Comparison of ENCODE assay signal across 11 cellular contexts in genomic region chr6:42443312-42444075, GRCh38. TPM values are rescaled to one million over a fixed set of nuclear protein-coding genes. Genes with fewer than 3 reads are reported as not detected.
A peak's percentile ranks its signal among the peaks of the same experiment; 100 is the strongest.
DNase-seq lines count a peak whose midpoint lies in the region; ATAC-seq and TF ChIP-seq lines count a peak whose summit lies in the region.
"Had no signal": no experiment of that assay in that cellular context is flagged by ENCODE, and none has a peak within 500 bp of the region (broad histone marks: within the 10 kb centered on the region; RNA-seq: fewer than 3 reads in every experiment).

No MANE protein-coding gene starts in this region.

- 57 to 66% methylated on average over 10 to 11 of the region's 11 CpGs for WGBS in endodermal cell (ENCODE audit: insufficient coverage in 1 of 2, insufficient read length in 1 of 2), 2 experiments

- ATAC-seq in HG02623 (IDR thresholded peaks at IDR 0.05; ENCODE audit: unreplicated experiment) (no peak), GM18858 (IDR thresholded peaks at IDR 0.05; ENCODE audit: unreplicated experiment) (no peak)

- H3K9me3 Mint-ChIP-seq in CD8-positive, alpha-beta memory T cell = no peaks in the 10 kb centered on the region
- H3K9me3 Mint-ChIP-seq in endodermal cell (no peaks in the 10 kb centered on the region), neural progenitor cell (no peaks in the 10 kb centered on the region), glutamatergic neuron (ENCODE audit: unreplicated experiment) (peaks cover 5% of the 10 kb centered on the region)
- H3K9me3 Mint-ChIP-seq: memory B cell had no signal

- H3K4me1 ChIP-seq in CD8-positive, alpha-beta memory T cell (ENCODE audit: insufficient read depth, low read length) = peaks cover 48% of the 10 kb centered on the region
- H3K4me1 ChIP-seq in Karpas-422 (ENCODE audit: low read length) = peaks cover 84% of the 10 kb centered on the region
- H3K4me1 ChIP-seq in endodermal cell (ENCODE audit: control insufficient read depth, insufficient read depth, low read length) = peaks cover 11% of the 10 kb centered on the region
- peaks cover 58% of the 10 kb centered on the region for H3K4me1 ChIP-seq in neural progenitor cell

- peak overlapping the region; percentile 65 to 94 (median 77) for H3K27ac Mint-ChIP-seq in CD8-positive, alpha-beta memory T cell
- H3K27ac Mint-ChIP-seq in endodermal cell = peak overlapping the region; percentile 36
- no peak overlapping the region for H3K27ac Mint-ChIP-seq in neural progenitor cell
- H3K27ac Mint-ChIP-seq in glutamatergic neuron (ENCODE audit: unreplicated experiment) = no peak overlapping the region
- H3K27ac Mint-ChIP-seq: memory B cell had no signal

- POLR2A ChIA-PET in CD8-positive, alpha-beta memory T cell (lab: Charles Lee) = interaction anchor here (1.5 to 1.8 kb wide), 2 partner anchors 9 to 53 kb away, joined by 8 to 10 read pairs; partner anchors contain the start of gene TRERF1

- no peaks in the 10 kb centered on the region for H3K36me3 ChIP-seq in CD8-positive, alpha-beta memory T cell (ENCODE audit: insufficient read depth, low read length)
- peaks cover 31% of the 10 kb centered on the region; the same call in 1 of the 2 replicates for H3K36me3 ChIP-seq in Karpas-422 (ENCODE audit: insufficient read depth, low read length)
- H3K36me3 ChIP-seq in endodermal cell (ENCODE audit: control insufficient read depth, insufficient read depth, low read length) = no peaks in the 10 kb centered on the region
- no peaks in the 10 kb centered on the region for H3K36me3 ChIP-seq in neural progenitor cell
- H3K36me3 ChIP-seq: MG63 had no signal

- peaks cover 0 to 3% of the 10 kb centered on the region in 2 donors for H3K27me3 Mint-ChIP-seq in CD8-positive, alpha-beta memory T cell
- H3K27me3 Mint-ChIP-seq in endodermal cell (ENCODE audit: insufficient read depth) (peaks cover 3% of the 10 kb centered on the region), neural progenitor cell (ENCODE audit: insufficient read depth, low read depth) (peaks cover 5% of the 10 kb centered on the region), glutamatergic neuron (ENCODE audit: unreplicated experiment) (peaks cover 5% of the 10 kb centered on the region)

- H2AFZ ChIP-seq in Karpas-422 (ENCODE audit: low read length) (no peak overlapping the region), neural progenitor cell (replicated peaks) (no peak overlapping the region)

- peak overlapping the region; percentile 79 for H3K9ac ChIP-seq in Karpas-422 (ENCODE audit: low read length)
- no peak overlapping the region for H3K9ac ChIP-seq in endodermal cell (ENCODE audit: extremely low read depth, low read length, poor library complexity, severe bottlenecking)
- no peak overlapping the region for H3K9ac ChIP-seq in neural progenitor cell

- peaks cover 99% of the 10 kb centered on the region for H3K79me2 ChIP-seq in Karpas-422 (ENCODE audit: low read length)
- peaks cover 99% of the 10 kb centered on the region for H3K79me2 ChIP-seq in neural progenitor cell (ENCODE audit: low read depth)

- peaks cover 35% of the 10 kb centered on the region for H3F3A ChIP-seq in neural progenitor cell (ENCODE audit: low read depth)

- H3K36me3 Mint-ChIP-seq in CD8-positive, alpha-beta memory T cell = peaks cover 0 to 30% (median 7%) of the 10 kb centered on the region in 3 donors
- H3K36me3 Mint-ChIP-seq in endodermal cell (ENCODE audit: low read depth) (peaks cover 1% of the 10 kb centered on the region), neural progenitor cell (peaks cover 14% of the 10 kb centered on the region), glutamatergic neuron (ENCODE audit: unreplicated experiment) (no peaks in the 10 kb centered on the region)

- TF ChIP-seq CTCF in endodermal cell (conservative IDR thresholded peaks at IDR 0.05) (no peak), neural progenitor cell (IDR thresholded peaks at IDR 0.05) (no peak), glutamatergic neuron (IDR thresholded peaks at IDR 0.05; ENCODE audit: partially characterized antibody, unreplicated experiment) (no peak)

- H3K9me3 ChIP-seq in CD8-positive, alpha-beta memory T cell (ENCODE audit: low read length) = no peaks in the 10 kb centered on the region
- H3K9me3 ChIP-seq in Karpas-422 (ENCODE audit: low read length) (no peaks in the 10 kb centered on the region), endodermal cell (ENCODE audit: control insufficient read depth, low read length) (no peaks in the 10 kb centered on the region), neural progenitor cell (ENCODE audit: low read depth) (no peaks in the 10 kb centered on the region)
- H3K9me3 ChIP-seq: MG63 had no signal

- no peaks in the 10 kb centered on the region for H3K27me3 ChIP-seq in CD8-positive, alpha-beta memory T cell (ENCODE audit: insufficient read depth, low read length, poor library complexity, severe bottlenecking)
- H3K27me3 ChIP-seq in Karpas-422 (ENCODE audit: low read length) = no peaks in the 10 kb centered on the region
- no peaks in the 10 kb centered on the region for H3K27me3 ChIP-seq in endodermal cell (ENCODE audit: control insufficient read depth, insufficient read depth, low read length, poor library complexity, severe bottlenecking)
- H3K27me3 ChIP-seq in neural progenitor cell = no peaks in the 10 kb centered on the region
- H3K27me3 ChIP-seq: MG63 had no signal

- H4K20me1 ChIP-seq in Karpas-422 (ENCODE audit: insufficient read depth, low read depth, low read length) = peaks cover 20% of the 10 kb centered on the region
- peaks cover 85% of the 10 kb centered on the region for H4K20me1 ChIP-seq in neural progenitor cell (ENCODE audit: low read depth)

- no peaks in the 10 kb centered on the region for H3K9me2 ChIP-seq in Karpas-422 (replicated peaks; ENCODE audit: insufficient read depth, low read length)

- no peak overlapping the region for H3K4me3 ChIP-seq in CD8-positive, alpha-beta memory T cell (ENCODE audit: low read length)
- H3K4me3 ChIP-seq in Karpas-422 (ENCODE audit: low read length) (peak overlapping the region; percentile 64), endodermal cell (ENCODE audit: low read length) (no peak overlapping the region), neural progenitor cell (no peak overlapping the region)
- H3K4me3 ChIP-seq: MG63 had no signal

- no peak for DNase-seq in CD8-positive, alpha-beta memory T cell
- DNase-seq in Karpas-422 (peak; percentile 74), endodermal cell (no peak), neural progenitor cell (ENCODE audit: low spot score) (no peak), glutamatergic neuron (no peak), NCI-H146 (lab: John Stamatoyannopoulos, UW) (no peak)
- DNase-seq: MG63, substantia nigra had no signal

- H3K4me1 Mint-ChIP-seq in CD8-positive, alpha-beta memory T cell = peaks cover 81 to 100% (median 98%) of the 10 kb centered on the region in 3 donors
- H3K4me1 Mint-ChIP-seq in endodermal cell (peaks cover 43% of the 10 kb centered on the region), neural progenitor cell (peaks cover 67% of the 10 kb centered on the region), glutamatergic neuron (ENCODE audit: low read depth, unreplicated experiment) (peaks cover 15% of the 10 kb centered on the region)

- peak overlapping the region; percentile 78 for H3K4me2 ChIP-seq in Karpas-422 (ENCODE audit: low read depth, low read length, poor library complexity, severe bottlenecking)
- peak overlapping the region; percentile 82 for H3K4me2 ChIP-seq in neural progenitor cell

- H3K27ac ChIP-seq in CD8-positive, alpha-beta memory T cell (ENCODE audit: low read depth, low read length) = no peak overlapping the region
- peak overlapping the region; percentile 97 for H3K27ac ChIP-seq in Karpas-422 (ENCODE audit: low read length)
- no peak overlapping the region for H3K27ac ChIP-seq in endodermal cell (ENCODE audit: low read depth, low read length)
- peak overlapping the region; percentile 94 for H3K27ac ChIP-seq in neural progenitor cell

- H3K4me3 Mint-ChIP-seq in CD8-positive, alpha-beta memory T cell = peak overlapping the region; percentile 32 to 85 (median 67)
- H3K4me3 Mint-ChIP-seq in endodermal cell (no peak overlapping the region), neural progenitor cell (no peak overlapping the region), glutamatergic neuron (ENCODE audit: unreplicated experiment) (no peak overlapping the region)
- H3K4me3 Mint-ChIP-seq: memory B cell had no signal

- CTCF ChIA-PET in CD8-positive, alpha-beta memory T cell (lab: Charles Lee) = interaction anchor here (2.9 kb wide), 1 partner anchor 104 kb away, joined by 12 read pairs; no protein-coding TSS in a partner anchor

RNA-seq across cellular contexts. Expression of gene TRERF1, which starts 8.2 kb away (rescaled TPM):
- total RNA-seq in CD8-positive, alpha-beta memory T cell = 10 to 100 TPM; 10.3 to 10.6 TPM
- polyA plus RNA-seq in CD8-positive, alpha-beta memory T cell = 10.2 TPM
- total RNA-seq in Karpas-422 (2014; rRNA removed; shearing (Covaris generic); ENCODE audit: low replicate concordance) = 30.2 and 32.7 TPM in 2 replicates
- 1 to 10 TPM; 4.7 to 5.3 TPM for total RNA-seq in endodermal cell
- polyA plus RNA-seq in endodermal cell (2013, experiment 1 of 2) = 9.3 TPM
- polyA plus RNA-seq in endodermal cell (2013, experiment 2 of 2) = 7.7 TPM
- 8.3 and 12.3 TPM in 2 replicates for total RNA-seq in neural progenitor cell (ENCODE audit: low replicate concordance)
- 12.8 TPM for total RNA-seq in glutamatergic neuron (ENCODE audit: unreplicated experiment)

Comparison
In these comparisons a context has a peak if more than half of its experiments do, and no peak if none do; other contexts are left out.
1. H3K27ac ChIP-seq: peak in Karpas-422 (single experiment) and neural progenitor cell (single experiment); none in CD8-positive, alpha-beta memory T cell (single experiment) and endodermal cell (single experiment).
2. H3K27ac Mint-ChIP-seq: peak in CD8-positive, alpha-beta memory T cell (8 of 8) and endodermal cell (single experiment); none in neural progenitor cell (single experiment) and glutamatergic neuron (single experiment).
3. H3K4me3 Mint-ChIP-seq: peak in CD8-positive, alpha-beta memory T cell (7 of 7); none in endodermal cell (single experiment), neural progenitor cell (single experiment) and glutamatergic neuron (single experiment).